ENCODE assay signal across 7 cellular contexts in the genomic region with DNA sequence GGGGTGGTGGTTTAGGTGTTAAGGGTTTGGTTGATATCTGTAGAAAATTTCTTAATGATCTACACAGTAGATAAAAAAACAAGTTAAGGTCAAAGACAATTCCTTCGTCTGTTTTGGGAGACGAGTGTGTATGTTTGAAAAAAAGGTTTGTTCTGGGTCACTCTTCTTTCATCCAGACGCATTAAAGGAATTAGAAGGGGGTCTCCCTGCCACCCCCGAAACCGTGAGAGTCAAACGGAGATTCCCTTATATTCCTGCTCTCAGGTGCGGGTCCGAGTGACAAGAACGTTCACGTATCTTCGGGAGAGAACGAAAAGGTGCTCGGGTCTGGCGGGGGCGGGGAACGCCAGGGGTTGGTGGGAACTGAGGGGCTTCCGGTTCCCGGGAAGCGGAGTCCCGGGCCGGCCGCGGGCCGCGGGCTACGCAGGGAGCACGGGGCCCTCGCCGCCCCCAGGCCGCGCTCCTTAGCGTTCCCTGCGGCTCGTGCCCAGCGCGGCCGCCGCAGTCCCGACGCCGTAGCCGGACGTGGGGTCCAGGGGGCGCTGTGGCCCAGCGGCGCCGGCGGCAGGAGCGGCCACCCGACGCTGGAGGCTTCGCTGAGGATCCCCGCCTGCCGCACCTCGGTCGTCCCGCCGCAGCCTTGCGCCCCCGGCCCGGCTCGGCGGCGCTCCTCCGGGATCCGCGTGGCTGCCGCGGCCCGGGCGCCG. TPM values are rescaled to one million over a fixed set of nuclear protein-coding genes. Genes with fewer than 3 reads are reported as not detected.
DNase-seq lines count a peak whose midpoint lies in the region; ATAC-seq, FAIRE-seq and TF ChIP-seq lines count a peak whose summit lies in the region.

A gene with protein sequence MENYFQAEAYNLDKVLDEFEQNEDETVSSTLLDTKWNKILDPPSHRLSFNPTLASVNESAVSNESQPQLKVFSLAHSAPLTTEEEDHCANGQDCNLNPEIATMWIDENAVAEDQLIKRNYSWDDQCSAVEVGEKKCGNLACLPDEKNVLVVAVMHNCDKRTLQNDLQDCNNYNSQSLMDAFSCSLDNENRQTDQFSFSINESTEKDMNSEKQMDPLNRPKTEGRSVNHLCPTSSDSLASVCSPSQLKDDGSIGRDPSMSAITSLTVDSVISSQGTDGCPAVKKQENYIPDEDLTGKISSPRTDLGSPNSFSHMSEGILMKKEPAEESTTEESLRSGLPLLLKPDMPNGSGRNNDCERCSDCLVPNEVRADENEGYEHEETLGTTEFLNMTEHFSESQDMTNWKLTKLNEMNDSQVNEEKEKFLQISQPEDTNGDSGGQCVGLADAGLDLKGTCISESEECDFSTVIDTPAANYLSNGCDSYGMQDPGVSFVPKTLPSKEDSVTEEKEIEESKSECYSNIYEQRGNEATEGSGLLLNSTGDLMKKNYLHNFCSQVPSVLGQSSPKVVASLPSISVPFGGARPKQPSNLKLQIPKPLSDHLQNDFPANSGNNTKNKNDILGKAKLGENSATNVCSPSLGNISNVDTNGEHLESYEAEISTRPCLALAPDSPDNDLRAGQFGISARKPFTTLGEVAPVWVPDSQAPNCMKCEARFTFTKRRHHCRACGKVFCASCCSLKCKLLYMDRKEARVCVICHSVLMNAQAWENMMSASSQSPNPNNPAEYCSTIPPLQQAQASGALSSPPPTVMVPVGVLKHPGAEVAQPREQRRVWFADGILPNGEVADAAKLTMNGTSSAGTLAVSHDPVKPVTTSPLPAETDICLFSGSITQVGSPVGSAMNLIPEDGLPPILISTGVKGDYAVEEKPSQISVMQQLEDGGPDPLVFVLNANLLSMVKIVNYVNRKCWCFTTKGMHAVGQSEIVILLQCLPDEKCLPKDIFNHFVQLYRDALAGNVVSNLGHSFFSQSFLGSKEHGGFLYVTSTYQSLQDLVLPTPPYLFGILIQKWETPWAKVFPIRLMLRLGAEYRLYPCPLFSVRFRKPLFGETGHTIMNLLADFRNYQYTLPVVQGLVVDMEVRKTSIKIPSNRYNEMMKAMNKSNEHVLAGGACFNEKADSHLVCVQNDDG (N-terminal part only) (plus strand): TSS at position 577 of the 707 bp plus-strand sequence. CDS start 91,118 bp downstream, outside the sequence.

- peaks cover 37% of the 10 kb centered on the region for H3K79me2 ChIP-seq in smooth muscle cell (ENCODE audit: low read depth)

- TF ChIP-seq CTCF in WERI-Rb-1 (IDR thresholded peaks at IDR 0.05; ENCODE audit: low read depth, low read length) (peak; percentile 82), bronchial epithelial cell (IDR thresholded peaks at IDR 0.05; ENCODE audit: insufficient read depth, low read length, severe bottlenecking) (peak; percentile 59), smooth muscle cell (IDR thresholded peaks at IDR 0.05; ENCODE audit: borderline replicate concordance, insufficient read depth, poor library complexity, severe bottlenecking) (peak; percentile 59)

- H3K4me2 ChIP-seq in smooth muscle cell = peak within 1 kb of the TSS; percentile 96

- ATAC-seq in HG02798 (IDR thresholded peaks at IDR 0.05; ENCODE audit: poor library complexity, unreplicated experiment) = peak; percentile 86

- DNase-seq in GM12891 (ENCODE audit: insufficient read length, low spot score) (peak; percentile 56), NCI-H2029 (lab: John Stamatoyannopoulos, UW) (peak; percentile 86), WERI-Rb-1 (peak; percentile 73), bronchial epithelial cell (ENCODE audit: low read depth) (peak; percentile 50), iPS-NIHi7 (ENCODE audit: extremely low spot score) (peak; percentile 91), smooth muscle cell (lab: John Stamatoyannopoulos, UW; ENCODE audit: unreplicated experiment) (peak; percentile 41)

- peak within 1 kb of the TSS; percentile 90 for H3K9ac ChIP-seq in smooth muscle cell (ENCODE audit: low read depth)

- peaks cover 9% of the 10 kb centered on the region for H3K4me1 ChIP-seq in smooth muscle cell (ENCODE audit: low read depth)

- TF ChIP-seq POLR2A in GM12891 (IDR thresholded peaks at IDR 0.05; ENCODE audit: low read depth, low read length) = no peak; the same call in 1 of the 2 replicates

- H3K4me3 ChIP-seq in WERI-Rb-1 (ENCODE audit: low read depth, low read length) (peak within 1 kb of the TSS; percentile 69), bronchial epithelial cell (ENCODE audit: low read depth, low read length) (peak within 1 kb of the TSS; percentile 94), smooth muscle cell (peak within 1 kb of the TSS; percentile 99)

- H3K9me3 ChIP-seq in WERI-Rb-1 (ENCODE audit: severe bottlenecking) (no peaks in the 10 kb centered on the region), smooth muscle cell (replicated peaks; ENCODE audit: low read depth) (no peaks in the 10 kb centered on the region)

- H3K36me3 ChIP-seq in WERI-Rb-1 (peaks cover 6% of the 10 kb centered on the region; the same call in 1 of the 2 replicates), bronchial epithelial cell (ENCODE audit: control insufficient read depth, insufficient read depth, low read length) (no peaks in the 10 kb centered on the region), smooth muscle cell (ENCODE audit: low read depth) (no peaks in the 10 kb centered on the region)

- H3F3A ChIP-seq in smooth muscle cell (ENCODE audit: low read depth) = peaks cover 11% of the 10 kb centered on the region

- FAIRE-seq in GM12891 (lab: Jason Lieb, UNC) = peak; percentile 91
- no peak for FAIRE-seq in bronchial epithelial cell (lab: Jason Lieb, UNC)

- WGBS in smooth muscle cell (ENCODE audit: low lambda C conversion rate) = 2% methylated on average over 72 of the region's 72 CpGs

- H3K27ac ChIP-seq in WERI-Rb-1 (peak within 1 kb of the TSS; percentile 91), smooth muscle cell (ENCODE audit: low read depth) (peak within 1 kb of the TSS; percentile 68)

- no peaks in the 10 kb centered on the region for H3K27me3 ChIP-seq in WERI-Rb-1 (ENCODE audit: insufficient read depth, low read depth, severe bottlenecking)
- H3K27me3 ChIP-seq in bronchial epithelial cell (ENCODE audit: control insufficient read depth, insufficient read depth, low read length) = no peaks in the 10 kb centered on the region
- H3K27me3 ChIP-seq in smooth muscle cell (ENCODE audit: low read depth) = no peaks in the 10 kb centered on the region

- peaks cover 24% of the 10 kb centered on the region for H4K20me1 ChIP-seq in smooth muscle cell (ENCODE audit: low read depth)

- H2AFZ ChIP-seq in smooth muscle cell (ENCODE audit: low read depth) = peak within 1 kb of the TSS; percentile 100

TF ChIP-seq in GM12891, 5 proteins besides CTCF, POLR2A, EP300 and RAD21:
- peak; percentile 50; the same call in 1 of the 2 replicates for TF ChIP-seq TAF1 (IDR thresholded peaks at IDR 0.05; ENCODE audit: low read depth, low read length)
- TF ChIP-seq PAX5 (IDR thresholded peaks at IDR 0.05; ENCODE audit: insufficient read depth, low read length, severe bottlenecking) = no peak

RNA-seq across cellular contexts. Expression of the gene that starts here (rescaled TPM):
- polyA plus RNA-seq in GM12891 (2012; ENCODE audit: low read depth, missing spikeins) = 3.0 TPM
- 44.2 and 44.8 TPM in 2 replicates for total RNA-seq in bronchial epithelial cell
- 19.1 and 19.4 TPM in 2 replicates for total RNA-seq in smooth muscle cell
- 2.7 and 4.8 TPM in 2 replicates for polyA plus RNA-seq in smooth muscle cell

Comparison
In these comparisons a context has a peak if more than half of its experiments do, and no peak if none do; other contexts are left out.
1. Peak in every context shown above with its lines: DNase-seq, ATAC-seq, H3K4me3 ChIP-seq and H3K27ac ChIP-seq.
2. DNase-seq: peak in every context shown above with its lines; median percentile 91 in iPS-NIHi7; 86 in NCI-H2029; 73 in WERI-Rb-1; 56 in GM12891; 50 in bronchial epithelial cell; 41 in smooth muscle cell.